17 cellular contexts compared by ENCODE assay signal in genomic region chr14:23431486-23431885, GRCh38. TPM values are rescaled to one million over a fixed set of nuclear protein-coding genes. Genes with fewer than 3 reads are reported as not detected.
"Had no signal": no experiment of that assay in that cellular context is flagged by ENCODE, and none has a peak within 500 bp of the region (broad histone marks: within the 10 kb centered on the region; RNA-seq: fewer than 3 reads in every experiment).

No MANE protein-coding gene starts in this region.

- H3K4me3 Mint-ChIP-seq: activated naive CD4-positive, alpha-beta T cell treated with anti-CD3 and anti-CD28 coated beads for 36 hours; mesothelial cell of epicardium had no signal

- DNase-seq: activated naive CD4-positive, alpha-beta T cell treated with anti-CD3 and anti-CD28 coated beads for 36 hours; effector CD4-positive, alpha-beta T cell; esophagus squamous epithelium; stimulated activated CD4-positive, alpha-beta T cell treated with anti-CD3 and anti-CD28 coated beads, Interleukin-12 subunit alpha, Interleukin-12 subunit beta, amount 100 ng/mL, for 4 hours; stimulated activated CD4-positive, alpha-beta T cell treated with anti-CD3 and anti-CD28 coated beads, Interleukin-2, amount 100 ng/mL, for 24 hours; stomach; T-helper 9 cell; uterus had no signal

- H3K9me3 Mint-ChIP-seq: activated naive CD4-positive, alpha-beta T cell treated with anti-CD3 and anti-CD28 coated beads for 36 hours; mesothelial cell of epicardium had no signal

- H3K36me3 ChIP-seq: cardiac muscle cell, esophagus squamous epithelium, stomach, uterus had no signal

- H3K27ac ChIP-seq: cardiac muscle cell, coronary artery, esophagus squamous epithelium, SK-N-MC, stomach, uterus had no signal

- H3K4me1 Mint-ChIP-seq: mesothelial cell of epicardium had no signal

- H3K4me1 ChIP-seq: esophagus squamous epithelium, stomach, uterus had no signal

- H3K27ac Mint-ChIP-seq: activated naive CD4-positive, alpha-beta T cell treated with anti-CD3 and anti-CD28 coated beads for 36 hours; mesothelial cell of epicardium had no signal

- H3K4me3 ChIP-seq: cardiac muscle cell, coronary artery, esophagus squamous epithelium, lung, SK-N-MC, stomach, uterus had no signal

- H3K27me3 ChIP-seq: cardiac muscle cell, esophagus squamous epithelium, uterus had no signal

- H3K9me3 ChIP-seq: esophagus squamous epithelium, stomach, uterus had no signal

- ATAC-seq: sciatic nerve had no signal

- H3K36me3 Mint-ChIP-seq: mesothelial cell of epicardium had no signal

RNA-seq across cellular contexts. Expression of gene MYH7, which starts 4.0 kb away (rescaled TPM):
- total RNA-seq: activated CD8-positive, alpha-beta memory T cell treated with anti-CD3 and anti-CD28 coated beads for 36 hours; activated naive CD4-positive, alpha-beta T cell treated with anti-CD3 and anti-CD28 coated beads for 36 hours; esophagus squamous epithelium; fibroblast of villous mesenchyme; mesothelial cell of epicardium; progenitor cell of endocrine pancreas had no signal

RNA-seq across cellular contexts. Expression of gene MYH6, which starts 23.4 kb away (rescaled TPM):
- total RNA-seq: activated CD8-positive, alpha-beta memory T cell treated with anti-CD3 and anti-CD28 coated beads for 36 hours; activated naive CD4-positive, alpha-beta T cell treated with anti-CD3 and anti-CD28 coated beads for 36 hours; esophagus squamous epithelium; fibroblast of villous mesenchyme; mesothelial cell of epicardium; sciatic nerve had no signal

RNA-seq across cellular contexts. Expression of gene CMTM5, which starts 54.6 kb away (rescaled TPM):
- total RNA-seq: activated CD8-positive, alpha-beta memory T cell treated with anti-CD3 and anti-CD28 coated beads for 36 hours; activated naive CD4-positive, alpha-beta T cell treated with anti-CD3 and anti-CD28 coated beads for 36 hours; esophagus squamous epithelium; fibroblast of villous mesenchyme; mesothelial cell of epicardium; progenitor cell of endocrine pancreas had no signal

RNA-seq across cellular contexts. Expression of gene IL25, which starts 58.9 kb away (rescaled TPM):
- total RNA-seq: activated CD8-positive, alpha-beta memory T cell treated with anti-CD3 and anti-CD28 coated beads for 36 hours; activated naive CD4-positive, alpha-beta T cell treated with anti-CD3 and anti-CD28 coated beads for 36 hours; cardiac muscle cell; esophagus squamous epithelium; fibroblast of villous mesenchyme; lung; mesothelial cell of epicardium; progenitor cell of endocrine pancreas; sciatic nerve; stomach; uterus had no signal
